Comparison of ENCODE assay signal across 19 cellular contexts in genomic region chr20:31806564-31807355, GRCh38. TPM values are rescaled to one million over a fixed set of nuclear protein-coding genes. Genes with fewer than 3 reads are reported as not detected.
DNase-seq lines count a peak whose midpoint lies in the region; ATAC-seq and TF ChIP-seq lines count a peak whose summit lies in the region.
"Had no signal": no experiment of that assay in that cellular context is flagged by ENCODE, and none has a peak within 500 bp of the region (broad histone marks: within the 10 kb centered on the region; RNA-seq: fewer than 3 reads in every experiment).

No MANE protein-coding gene starts in this region.

- H3K4me3 ChIP-seq in CD4-positive, CD25-positive, alpha-beta regulatory T cell (ENCODE audit: low read depth, low read length) = no peak overlapping the region
- H3K4me3 ChIP-seq in ascending aorta = no peak overlapping the region
- H3K4me3 ChIP-seq: neural progenitor cell had no signal

- H3K36me3 Mint-ChIP-seq in CD4-positive, CD25-positive, alpha-beta regulatory T cell = no peaks in the 10 kb centered on the region
- peaks cover 17% of the 10 kb centered on the region for H3K36me3 Mint-ChIP-seq in neural crest cell (ENCODE audit: low read depth)

- intact Hi-C loops in ascending aorta (cut with DNase I) = loop anchor here (2.0 to 5.0 kb wide), 2 partner anchors 44 to 68 kb away; partner anchors contain the start of gene TPX2

- H3K9me3 Mint-ChIP-seq in CD4-positive, CD25-positive, alpha-beta regulatory T cell = no peaks in the 10 kb centered on the region
- H3K9me3 Mint-ChIP-seq in neural crest cell = no peaks in the 10 kb centered on the region
- H3K9me3 Mint-ChIP-seq: neural progenitor cell had no signal

- H3K27ac Mint-ChIP-seq in CD4-positive, CD25-positive, alpha-beta regulatory T cell = peak overlapping the region; percentile 22 to 71 (median 58)
- peak overlapping the region; percentile 1 for H3K27ac Mint-ChIP-seq in neural crest cell (ENCODE audit: unreplicated experiment)
- H3K27ac Mint-ChIP-seq: neural progenitor cell had no signal

- no peak for DNase-seq in CD4-positive, CD25-positive, alpha-beta regulatory T cell
- peak; percentile 42 for DNase-seq in KBM-7
- no peak for DNase-seq in ascending aorta (ENCODE audit: low spot score in 2 of 2)
- no peak for DNase-seq in neural crest cell (ENCODE audit: low read depth, low spot score)
- DNase-seq in CD1c-positive myeloid dendritic cell (ENCODE audit: extremely low spot score) = no peak
- no peak for DNase-seq in islet precursor cell
- DNase-seq: activated naive CD4-positive, alpha-beta T cell; foreskin fibroblast; NCI-H1048; NCI-H2227 treated with DMSO at 0.1 percent for 48 hours; stimulated activated CD4-positive, alpha-beta T cell treated with anti-CD3 and anti-CD28 coated beads, Interleukin-4, amount 100 ng/mL, for 24 hours had no signal

- H3K27me3 Mint-ChIP-seq in CD4-positive, CD25-positive, alpha-beta regulatory T cell = no peaks in the 10 kb centered on the region
- H3K27me3 Mint-ChIP-seq in neural crest cell (ENCODE audit: low read depth) = no peaks in the 10 kb centered on the region

- H3K4me3 Mint-ChIP-seq in CD4-positive, CD25-positive, alpha-beta regulatory T cell = no peak overlapping the region
- no peak overlapping the region for H3K4me3 Mint-ChIP-seq in neural crest cell
- H3K4me3 Mint-ChIP-seq: neural progenitor cell had no signal

- ATAC-seq in CD4-positive, CD25-positive, alpha-beta regulatory T cell (ENCODE audit: low read depth in 2 of 2) = no peak
- no peak for ATAC-seq in GM18505 (IDR thresholded peaks at IDR 0.05; ENCODE audit: unreplicated experiment)
- no peak for ATAC-seq in HG02588 (IDR thresholded peaks at IDR 0.05; ENCODE audit: unreplicated experiment)

- H3K4me1 ChIP-seq in CD4-positive, CD25-positive, alpha-beta regulatory T cell (ENCODE audit: control insufficient read depth, insufficient read depth, low read length, poor library complexity, severe bottlenecking) = no peaks in the 10 kb centered on the region
- peaks cover 10 to 43% of the 10 kb centered on the region in 2 donors for H3K4me1 ChIP-seq in ascending aorta
- H3K4me1 ChIP-seq: neural progenitor cell had no signal

- no peak overlapping the region for H3K27ac ChIP-seq in CD4-positive, CD25-positive, alpha-beta regulatory T cell (ENCODE audit: insufficient read depth, low read length, poor library complexity, severe bottlenecking)
- peak overlapping the region; percentile 0 to 25 for H3K27ac ChIP-seq in ascending aorta
- H3K27ac ChIP-seq: neural progenitor cell, VCaP had no signal

- TF ChIP-seq POLR2A in GM18505 (IDR thresholded peaks at IDR 0.05; ENCODE audit: borderline replicate concordance, extremely low read depth, insufficient read depth, insufficient read length) = no peak

- H3K36me3 ChIP-seq in CD4-positive, CD25-positive, alpha-beta regulatory T cell (ENCODE audit: control insufficient read depth, insufficient read depth, low read length) = no peaks in the 10 kb centered on the region
- H3K36me3 ChIP-seq in ascending aorta = no peaks in the 10 kb centered on the region
- H3K36me3 ChIP-seq: neural progenitor cell had no signal

- no peaks in the 10 kb centered on the region for H3K27me3 ChIP-seq in CD4-positive, CD25-positive, alpha-beta regulatory T cell (ENCODE audit: control insufficient read depth, insufficient read depth, low read length)
- no peaks in the 10 kb centered on the region for H3K27me3 ChIP-seq in ascending aorta
- H3K27me3 ChIP-seq: neural progenitor cell had no signal

- TF ChIP-seq CTCF in ascending aorta (IDR thresholded peaks at IDR 0.05) (no peak), neural crest cell (conservative IDR thresholded peaks at IDR 0.05) (no peak)

- in situ Hi-C loops in KBM-7 (cut with MboI; ENCODE audit: low pct_unique_long_range_greater_than_20kb, low sequenced_read_pairs) = no loop called here

- no peaks in the 10 kb centered on the region for H3K9me3 ChIP-seq in CD4-positive, CD25-positive, alpha-beta regulatory T cell (ENCODE audit: control insufficient read depth in 2 of 2, low read length in 2 of 2)
- no peaks in the 10 kb centered on the region for H3K9me3 ChIP-seq in ascending aorta

- peaks cover 9 to 15% (median 14%) of the 10 kb centered on the region in 4 donors for H3K4me1 Mint-ChIP-seq in CD4-positive, CD25-positive, alpha-beta regulatory T cell
- H3K4me1 Mint-ChIP-seq in neural crest cell = peaks cover 14% of the 10 kb centered on the region

RNA-seq across cellular contexts. Expression of gene MYLK2, which starts 12.4 kb away (rescaled TPM):
- total RNA-seq in CD4-positive, CD25-positive, alpha-beta regulatory T cell = not detected
- not detected for polyA plus RNA-seq in CD4-positive, CD25-positive, alpha-beta regulatory T cell
- total RNA-seq in ascending aorta = not detected
- 1.6 and 1.8 TPM in 2 replicates for total RNA-seq in neural crest cell
- total RNA-seq: SK-MEL-5, ureter had no signal

RNA-seq across cellular contexts. Expression of gene FOXS1, which starts 38.6 kb away (rescaled TPM):
- total RNA-seq in CD4-positive, CD25-positive, alpha-beta regulatory T cell = not detected
- polyA plus RNA-seq in CD4-positive, CD25-positive, alpha-beta regulatory T cell = not detected
- total RNA-seq in ascending aorta = 21.8 TPM
- total RNA-seq in neural crest cell = not detected in 2 replicates
- total RNA-seq: activated CD8-positive, alpha-beta memory T cell treated with anti-CD3 and anti-CD28 coated beads for 36 hours; HT-29; SK-MEL-5; ureter had no signal

Comparison
In these comparisons a context has a peak if more than half of its experiments do, and no peak if none do; other contexts are left out.
1. RNA of gene FOXS1, which starts 38.6 kb away (total RNA-seq): 21.8 TPM in ascending aorta (single experiment); not detected in neural crest cell and not detected in CD4-positive, CD25-positive, alpha-beta regulatory T cell (single experiment); every median in the first group is over 10 times any median in the second.